In the genomic region with DNA sequence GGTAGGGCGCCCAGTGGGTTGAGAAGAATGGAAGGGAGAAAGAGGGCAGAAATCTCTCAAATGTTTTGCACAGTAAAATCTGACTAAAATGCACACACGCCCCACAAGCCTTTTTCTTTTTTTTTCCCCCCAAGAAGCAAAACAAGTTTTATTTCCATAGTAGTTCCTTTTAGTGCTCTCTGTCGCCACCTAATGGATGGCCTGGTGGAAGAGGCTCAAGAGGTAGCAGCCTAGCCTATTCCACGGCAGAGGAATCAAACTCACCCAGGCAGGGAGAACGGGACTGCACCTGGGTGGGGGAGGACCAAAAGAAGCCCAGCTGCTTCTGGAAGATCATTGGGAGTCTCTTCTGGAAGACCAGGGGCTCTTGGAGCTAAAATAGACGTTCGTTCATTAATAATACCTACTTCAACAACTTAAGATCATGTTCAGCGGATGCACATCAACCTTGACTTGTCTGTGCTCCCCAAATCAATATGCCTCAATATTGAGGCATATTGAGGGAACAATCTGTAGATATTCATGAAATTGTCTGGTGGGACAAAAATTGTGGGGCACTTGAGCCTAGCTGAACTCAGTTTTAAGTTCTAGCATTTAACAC, we compare ENCODE assay signal across 8 cellular contexts. TPM values are rescaled to one million over a fixed set of nuclear protein-coding genes. Genes with fewer than 3 reads are reported as not detected.
DNase-seq lines count a peak whose midpoint lies in the region; ATAC-seq, FAIRE-seq and TF ChIP-seq lines count a peak whose summit lies in the region.

No MANE protein-coding gene starts in this region.

- no peak overlapping the region for H3K4me3 ChIP-seq in esophagus muscularis mucosa
- H3K4me3 ChIP-seq in neuronal stem cell (ENCODE audit: low read length in 2 of 2) = no peak overlapping the region

- no peak overlapping the region for H3K9ac ChIP-seq in neuronal stem cell (ENCODE audit: low read depth, low read length, poor library complexity)

- H2AFZ ChIP-seq in neuronal stem cell (ENCODE audit: low read length) = no peak overlapping the region

- ATAC-seq in HG03521 (IDR thresholded peaks at IDR 0.05; ENCODE audit: unreplicated experiment) = no peak

- TF ChIP-seq CTCF in AG09319 (IDR thresholded peaks at IDR 0.05; ENCODE audit: low read depth, low read length) (peak; percentile 84), esophagus muscularis mucosa (IDR thresholded peaks at IDR 0.05) (peak; percentile 61 to 63 (median 62))

- H3K27ac ChIP-seq in esophagus muscularis mucosa (replicated peaks in 1 of 4) (peak overlapping the region in 3 of 4 donors; percentile 40 to 47 (median 43)), neuronal stem cell (replicated peaks; ENCODE audit: low read length) (no peak overlapping the region)

- H3K4me2 ChIP-seq in neuronal stem cell (ENCODE audit: insufficient read depth, low read length, poor library complexity, severe bottlenecking) = no peak overlapping the region

- H2BK15ac ChIP-seq in neuronal stem cell (ENCODE audit: low read length) = no peak overlapping the region

- intact Hi-C loops in esophagus muscularis mucosa (cut with DNase I) = loop anchor here (5.0 kb wide), 1 partner anchor 34 kb away; a partner anchor contains a TSS

- H3K9me3 ChIP-seq in esophagus muscularis mucosa (no peaks in the 10 kb centered on the region), neuronal stem cell (replicated peaks in 1 of 2; ENCODE audit: control insufficient read depth in 2 of 2, insufficient read depth in 1 of 2, low read depth in 1 of 2, low read length in 2 of 2) (no peaks in the 10 kb centered on the region)

- WGBS in esophagus muscularis mucosa = 31% methylated on average over 8 of the region's 8 CpGs
- no CpG with 5 or more reads among the region's 8 CpGs for WGBS in neuronal stem cell (ENCODE audit: extremely low coverage in 2 of 2, insufficient read length in 2 of 2, insufficient replicate concordance in 1 of 2), 2 donors

- TF ChIP-seq EP300 in esophagus muscularis mucosa (IDR thresholded peaks at IDR 0.05) = no peak

- no peak for DNase-seq in AG09319 (ENCODE audit: extremely low read depth, low read depth)
- DNase-seq in GM19239 (ENCODE audit: insufficient read length, low spot score) = peak; percentile 31
- DNase-seq in NOMO-1 treated with DMSO at 0.1 percent for 48 hours (lab: John Stamatoyannopoulos, UW; ENCODE audit: unreplicated experiment) = peak; percentile 47
- DNase-seq in activated CD8-positive, alpha-beta memory T cell treated with anti-CD3 and anti-CD28 coated beads, Interleukin-2, amount 50 U/mL, for 48 hours = peak; percentile 76
- DNase-seq in esophagus muscularis mucosa (ENCODE audit: extremely low spot score) = no peak
- peak; percentile 24 for DNase-seq in neuronal stem cell (ENCODE audit: low spot score)
- peak; percentile 53 for DNase-seq in stromal cell of bone marrow (ENCODE audit: low read depth)

- no peak overlapping the region for H2AK5ac ChIP-seq in neuronal stem cell (ENCODE audit: low read depth, low read length)

- FAIRE-seq in GM19239 (lab: Jason Lieb, UNC) = peak; percentile 33

- TF ChIP-seq POLR2A in esophagus muscularis mucosa (IDR thresholded peaks at IDR 0.05; ENCODE audit: low read depth) = no peak

- H4K91ac ChIP-seq in neuronal stem cell (ENCODE audit: low read depth, low read length, poor library complexity) = no peak overlapping the region

- H2BK12ac ChIP-seq in neuronal stem cell (ENCODE audit: low read length) = no peak overlapping the region

- H3K4ac ChIP-seq in neuronal stem cell (ENCODE audit: low read length) = no peak overlapping the region

- no peak overlapping the region for H3K23ac ChIP-seq in neuronal stem cell (ENCODE audit: low read depth, low read length, poor library complexity)

- H3K4me1 ChIP-seq in esophagus muscularis mucosa (peaks cover 48 to 68% (median 66%) of the 10 kb centered on the region in 4 donors), neuronal stem cell (ENCODE audit: control insufficient read depth in 2 of 2, insufficient read depth in 1 of 2, low read depth in 1 of 2, low read length in 2 of 2) (peaks cover 0 to 9% of the 10 kb centered on the region in 2 donors)

- H3K18ac ChIP-seq in neuronal stem cell (ENCODE audit: low read length) = no peak overlapping the region

- H3K79me1 ChIP-seq in neuronal stem cell (ENCODE audit: low read depth, low read length) = peaks cover 2% of the 10 kb centered on the region

- no peak overlapping the region for H2BK120ac ChIP-seq in neuronal stem cell (ENCODE audit: low read depth, low read length)

- no peak overlapping the region for H3K14ac ChIP-seq in neuronal stem cell (ENCODE audit: low read length)

- H3K27me3 ChIP-seq in esophagus muscularis mucosa (no peaks in the 10 kb centered on the region), neuronal stem cell (ENCODE audit: control insufficient read depth in 3 of 3, insufficient read depth in 3 of 3, low read depth in 1 of 3, low read length in 3 of 3) (peaks cover 0 to 19% (median 0%) of the 10 kb centered on the region in 3 experiments)

- H3K36me3 ChIP-seq in esophagus muscularis mucosa = no peaks in the 10 kb centered on the region
- peaks cover 0 to 19% of the 10 kb centered on the region in 2 donors for H3K36me3 ChIP-seq in neuronal stem cell (replicated peaks in 1 of 2; ENCODE audit: control insufficient read depth in 2 of 2, insufficient read depth in 2 of 2, low read length in 2 of 2)

- no peak overlapping the region for H4K8ac ChIP-seq in neuronal stem cell (ENCODE audit: low read depth, low read length)

- no peak overlapping the region for H2BK5ac ChIP-seq in neuronal stem cell (ENCODE audit: low read length)

RNA-seq across cellular contexts. Expression of a gene that starts 31.6 kb away (rescaled TPM):
- 10 to 100 TPM; 50.5 to 74.9 (median 67.6) TPM for total RNA-seq in esophagus muscularis mucosa
- polyA plus RNA-seq in neuronal stem cell (2013, experiment 1 of 2) = 33.3 TPM
- 32.7 TPM for polyA plus RNA-seq in neuronal stem cell (2013, experiment 2 of 2)

RNA-seq across cellular contexts. Expression of a gene that starts 46.2 kb away (rescaled TPM):
- total RNA-seq in esophagus muscularis mucosa = 10 to 100 TPM; 57.7 to 79.4 (median 64.8) TPM
- 22.8 TPM for polyA plus RNA-seq in neuronal stem cell (2013, experiment 1 of 2)
- 23.1 TPM for polyA plus RNA-seq in neuronal stem cell (2013, experiment 2 of 2)

Comparison
In these comparisons a context has a peak if more than half of its experiments do, and no peak if none do; other contexts are left out.
1. DNase-seq: peak in GM19239 (single experiment), NOMO-1 treated with DMSO at 0.1 percent for 48 hours (single experiment), activated CD8-positive, alpha-beta memory T cell treated with anti-CD3 and anti-CD28 coated beads, Interleukin-2, amount 50 U/mL, for 48 hours (single experiment), neuronal stem cell (single experiment) and stromal cell of bone marrow (single experiment); none in AG09319 (single experiment) and esophagus muscularis mucosa (single experiment).